In genomic region chr1:6623269-6623965, GRCh38 we compare ENCODE assay signal across 20 cellular contexts.
DNase-seq lines count a peak whose midpoint lies in the region; ATAC-seq and TF ChIP-seq lines count a peak whose summit lies in the region.
"Had no signal": no experiment of that assay in that cellular context is flagged by ENCODE, and none has a peak within 500 bp of the region (broad histone marks: within the 10 kb centered on the region; RNA-seq: fewer than 3 reads in every experiment).

No MANE protein-coding gene starts in this region.

- H2AFZ ChIP-seq in OCI-LY1 (ENCODE audit: low read length) (no peak overlapping the region), parathyroid adenoma (no peak overlapping the region)
- H2AFZ ChIP-seq: PC-9 had no signal

- ATAC-seq in GM18511 (IDR thresholded peaks at IDR 0.05; ENCODE audit: unreplicated experiment) (no peak), HG02798 (IDR thresholded peaks at IDR 0.05; ENCODE audit: poor library complexity, unreplicated experiment) (no peak)

- TF ChIP-seq CTCF in OCI-LY1 (IDR thresholded peaks at IDR 0.05; ENCODE audit: low read length) (no peak), parathyroid adenoma (IDR thresholded peaks at IDR 0.05) (no peak)

- peaks cover 80% of the 10 kb centered on the region for H3K36me3 ChIP-seq in OCI-LY1 (ENCODE audit: insufficient read depth, low read length)
- H3K36me3 ChIP-seq in parathyroid adenoma (ENCODE audit: control insufficient read depth, insufficient read depth, low read length) = no peaks in the 10 kb centered on the region

- H3K79me2 ChIP-seq in OCI-LY1 (ENCODE audit: insufficient read depth, low read length) = no peaks in the 10 kb centered on the region
- peaks cover 20% of the 10 kb centered on the region for H3K79me2 ChIP-seq in parathyroid adenoma

- no peaks in the 10 kb centered on the region for H3F3A ChIP-seq in OCI-LY1 (ENCODE audit: insufficient read depth, low read length)

- H3K4me2 ChIP-seq in OCI-LY1 (ENCODE audit: low read length) (no peak overlapping the region), parathyroid adenoma (ENCODE audit: low read length) (peak overlapping the region; percentile 84)
- H3K4me2 ChIP-seq: PC-9 had no signal

- no peaks in the 10 kb centered on the region for H4K20me1 ChIP-seq in OCI-LY1 (ENCODE audit: insufficient read depth, low read length)

- peak overlapping the region; percentile 32 for H3K27ac ChIP-seq in OCI-LY1 (ENCODE audit: low read depth, low read length, poor library complexity, severe bottlenecking)
- peak overlapping the region; percentile 15 for H3K27ac ChIP-seq in epithelial cell of prostate
- H3K27ac ChIP-seq in parathyroid adenoma = peak overlapping the region; percentile 87
- H3K27ac ChIP-seq: PC-9 had no signal

- no peak overlapping the region for H3K9ac ChIP-seq in OCI-LY1 (ENCODE audit: low read length)
- H3K9ac ChIP-seq in parathyroid adenoma = no peak overlapping the region

- H3K27me3 ChIP-seq in OCI-LY1 (ENCODE audit: insufficient read depth, low read length) = no peaks in the 10 kb centered on the region
- no peaks in the 10 kb centered on the region for H3K27me3 ChIP-seq in parathyroid adenoma (ENCODE audit: control insufficient read depth, insufficient read depth, low read length)
- H3K27me3 ChIP-seq: tibial nerve had no signal

- DNase-seq in EH (ENCODE audit: low read depth) (peak; percentile 40), epithelial cell of prostate (ENCODE audit: low read depth, low spot score) (no peak), globus pallidus (ENCODE audit: low spot score) (no peak)
- DNase-seq in activated CD4-positive, alpha-beta T cell treated with anti-CD3 and anti-CD28 coated beads for 48 hours = no peak
- DNase-seq: activated CD8-positive, alpha-beta memory T cell treated with anti-CD3 and anti-CD28 coated beads for 24 hours; activated effector memory CD4-positive, alpha-beta T cell treated with Interleukin-2 at 50 U/mL for 16 hours; anterior cingulate cortex; cortex of kidney; DMS153; HCEC 1CT; NCI-H187; NCI-H526; nucleus accumbens; PC-9; stimulated activated CD4-positive, alpha-beta T cell treated with anti-CD3 and anti-CD28 coated beads, Interleukin-4, amount 100 ng/mL, for 4 hours had no signal

- H3K4me1 ChIP-seq in OCI-LY1 (ENCODE audit: insufficient read depth, low read length, severe bottlenecking) = peaks cover 27% of the 10 kb centered on the region
- H3K4me1 ChIP-seq in parathyroid adenoma = peaks cover 22% of the 10 kb centered on the region

- H3K4me3 ChIP-seq in OCI-LY1 (ENCODE audit: low read depth, low read length, poor library complexity, severe bottlenecking) (no peak overlapping the region), parathyroid adenoma (ENCODE audit: low read depth, low read length) (peak overlapping the region; percentile 58)
- H3K4me3 ChIP-seq: PC-9, tibial nerve had no signal

- H3K9me3 ChIP-seq in OCI-LY1 (ENCODE audit: low read length) (no peaks in the 10 kb centered on the region), parathyroid adenoma (ENCODE audit: control insufficient read depth, low read length) (no peaks in the 10 kb centered on the region)
- H3K9me3 ChIP-seq: tibial nerve had no signal

- H3K9me2 ChIP-seq in OCI-LY1 (ENCODE audit: low read depth, low read length) = no peaks in the 10 kb centered on the region

Comparison
In these comparisons a context has a peak if more than half of its experiments do, and no peak if none do; other contexts are left out.
1. H3K27ac ChIP-seq: peak in every context shown above with its lines; median percentile 87 in parathyroid adenoma; 32 in OCI-LY1; 15 in epithelial cell of prostate.